Comparison of ENCODE assay signal across 19 cellular contexts in genomic region chr21:44295163-44295601, GRCh38. TPM values are rescaled to one million over a fixed set of nuclear protein-coding genes. Genes with fewer than 3 reads are reported as not detected.
DNase-seq lines count a peak whose midpoint lies in the region; ATAC-seq, FAIRE-seq and TF ChIP-seq lines count a peak whose summit lies in the region.
"Had no signal": no experiment of that assay in that cellular context is flagged by ENCODE, and none has a peak within 500 bp of the region (broad histone marks: within the 10 kb centered on the region; RNA-seq: fewer than 3 reads in every experiment).

No MANE protein-coding gene starts in this region.

- no peak overlapping the region for H3K9ac ChIP-seq in HepG2 (ENCODE audit: insufficient read depth, low read depth, low read length)

- H3K27ac ChIP-seq in HepG2 (ENCODE audit: extremely low read length, insufficient read depth, low read length) (no peak overlapping the region), right lobe of liver (no peak overlapping the region)
- H3K27ac ChIP-seq: epithelial cell of prostate, ovary had no signal

- BruUV-seq in HepG2 (replicated peaks; lab: Mats Ljungman, UMichigan), result no TSS peak

- CTCF ChIA-PET in HepG2 (lab: Yijun Ruan, JAX; ENCODE audit: low intra/inter-chr PET ratio, low total read pairs), result no interaction called here

- H3K9me3 ChIP-seq in HepG2 (ENCODE audit: low read length) (no peaks in the 10 kb centered on the region), right lobe of liver (no peaks in the 10 kb centered on the region)
- H3K9me3 ChIP-seq: HAP-1, ovary had no signal

- in situ Hi-C loops in HepG2 (cut with HindIII; ENCODE audit: extremely low pct_ligation_motif_present, low pct_unique_long_range_greater_than_20kb), result no loop called here
- in situ Hi-C loops in GM13976 (cut with MboI; ENCODE audit: low sequenced_read_pairs, unreplicated experiment), result loop anchor here (25.0 kb wide), 2 partner anchors 258 to 483 kb away; no protein-coding TSS in a partner anchor

- no peaks in the 10 kb centered on the region for H3K36me3 ChIP-seq in HepG2 (replicated peaks in 1 of 2; ENCODE audit: control insufficient read depth in 1 of 2, insufficient read depth in 2 of 2, low read length in 2 of 2)
- no peaks in the 10 kb centered on the region for H3K36me3 ChIP-seq in right lobe of liver
- H3K36me3 ChIP-seq: HAP-1, ovary had no signal

- H3K79me2 ChIP-seq in HepG2 (ENCODE audit: insufficient read depth, low read length), result no peaks in the 10 kb centered on the region

- ATAC-seq in HepG2 (peak; percentile 1), right lobe of liver (no peak), left cardiac atrium (peak; percentile 1 to 2), GM18870 (IDR thresholded peaks at IDR 0.05; ENCODE audit: unreplicated experiment) (no peak)

- H3K4me3 ChIP-seq in HepG2 (replicated peaks in 1 of 3; ENCODE audit: insufficient read depth in 1 of 3, low read depth in 2 of 3, low read length in 3 of 3) (peak overlapping the region in 1 of 3 experiments; percentile 61; a peak in 1 of 6 replicates), right lobe of liver (no peak overlapping the region)
- H3K4me3 ChIP-seq: HAP-1, ovary had no signal

- 0% methylated on average over 1 of the region's 15 CpGs for whole genome bisulfite sequencing in HepG2 (ENCODE audit: low lambda C conversion rate)
- 71% methylated on average over 7 of the region's 15 CpGs for WGBS in right lobe of liver (ENCODE audit: insufficient coverage, low coverage, low lambda C conversion rate, missing lambda C conversion rate)

- intact Hi-C loops in HepG2 (cut with micrococcal nuclease; ENCODE audit: unreplicated experiment) (no loop called here), right lobe of liver (cut with DNase I) (no loop called here), left cardiac atrium (cut with DNase I) (no loop called here)

- H4K20me1 ChIP-seq in HepG2 (ENCODE audit: insufficient read depth, low read length), result no peaks in the 10 kb centered on the region

- no peak for TF ChIP-seq RAD21 in HepG2 (CRISPR knock-in tag; IDR thresholded peaks at IDR 0.05)

- POLR2A ChIA-PET in HepG2 (lab: Yijun Ruan, JAX), result no interaction called here

- H3K27me3 ChIP-seq in HepG2 (ENCODE audit: control insufficient read depth in 1 of 2, insufficient read depth in 2 of 2, low read length in 2 of 2) (peaks cover 11 to 45% of the 10 kb centered on the region in 2 experiments), right lobe of liver (no peaks in the 10 kb centered on the region)
- H3K27me3 ChIP-seq: ovary had no signal

- DNase-seq in HepG2 (ENCODE audit: low spot score), result no peak
- DNase-seq in right lobe of liver, result no peak
- peak; percentile 63 for DNase-seq in NCI-H524 treated with DMSO at 0.1 percent for 48 hours (lab: John Stamatoyannopoulos, UW)
- DNase-seq in left cardiac atrium, result no peak
- no peak for DNase-seq in stimulated activated CD4-positive, alpha-beta T cell treated with anti-CD3 and anti-CD28 coated beads, Interleukin-4, amount 100 ng/mL, for 24 hours
- no peak for DNase-seq in GM13976 (ENCODE audit: low spot score)
- DNase-seq in activated CD4-positive, alpha-beta T cell treated with anti-CD3 and anti-CD28 coated beads for 4 hours, result no peak
- DNase-seq: activated CD4-positive, alpha-beta T cell treated with anti-CD3 and anti-CD28 coated beads, Interleukin-2, amount 10 ng/mL, durations not matched to agents 7 days and 5 days; islet precursor cell; RPMI8226; stimulated activated CD4-positive, alpha-beta T cell treated with anti-CD3 and anti-CD28 coated beads, Interleukin-12 subunit alpha, Interleukin-12 subunit beta, amount 100 ng/mL, for 4 hours had no signal

- TF ChIP-seq POLR2A in HepG2 (IDR thresholded peaks at IDR 0.05; ENCODE audit: insufficient read depth in 1 of 2, low read depth in 2 of 2, low read length in 2 of 2), result no peak
- TF ChIP-seq POLR2A in right lobe of liver (IDR thresholded peaks at IDR 0.05), result no peak

- H3K4me1 ChIP-seq in HepG2 (ENCODE audit: insufficient read depth, low read length) (peaks cover 43% of the 10 kb centered on the region), right lobe of liver (peaks cover 0 to 5% (median 3%) of the 10 kb centered on the region in 4 donors)

- no peak for FAIRE-seq in HepG2 (lab: Jason Lieb, UNC)

- no peak for TF ChIP-seq EP300 in HepG2 (IDR thresholded peaks at IDR 0.05; ENCODE audit: low read depth in 2 of 2, low read length in 2 of 2)
- TF ChIP-seq EP300 in HepG2 (CRISPR knock-in tag; IDR thresholded peaks at IDR 0.05; ENCODE audit: borderline replicate concordance), result no peak

- H3K4me2 ChIP-seq in HepG2 (ENCODE audit: low read depth, low read length), result peak overlapping the region; percentile 67

- no peak overlapping the region for H2AFZ ChIP-seq in HepG2 (ENCODE audit: low read length)

- TF ChIP-seq CTCF in HepG2 (CRISPR knock-in tag; IDR thresholded peaks at IDR 0.05) (no peak), right lobe of liver (IDR thresholded peaks at IDR 0.05) (no peak), GM13976 (IDR thresholded peaks at IDR 0.05; ENCODE audit: borderline replicate concordance, control extremely low read depth, extremely low read depth, insufficient read depth, missing control alignments) (no peak)

RNA-seq across cellular contexts. Expression of gene PFKL, which starts 4.7 kb away (rescaled TPM):
- total RNA-seq in HepG2 (2016; rRNA removed; fragmentation: Illumina TruSeq; extraction: Trizol) (87.6 and 106 TPM in 2 replicates), right lobe of liver (10 to 100 TPM; 68.3 to 97.6 (median 73.7) TPM), left cardiac atrium (10 to 100 TPM; 58.8 to 67.2 TPM)
- 13.9 and 14.6 TPM in 2 replicates for total RNA-seq in HepG2 (2016; cell fraction: cytosol; rRNA removed; fragmentation: Illumina TruSeq; extraction: Trizol; ENCODE audit: low read depth)
- total RNA-seq in HepG2 (2016; cell fraction: insoluble cytoplasmic fraction; rRNA removed; fragmentation: Illumina TruSeq; extraction: Trizol), result 76.5 and 112 TPM in 2 replicates
- total RNA-seq in HepG2 (2016; cell fraction: membrane; rRNA removed; fragmentation: Illumina TruSeq; extraction: Trizol), result 27.9 TPM in 2 replicates
- 51.1 and 56.0 TPM in 2 replicates for total RNA-seq in HepG2 (2016; cell fraction: nucleus; rRNA removed; fragmentation: Illumina TruSeq; extraction: Trizol)
- 92.8 and 113 TPM in 2 replicates for polyA plus RNA-seq in HepG2 (2011; rRNA removed)
- polyA plus RNA-seq in HepG2 (2011; cell fraction: cytosol; rRNA removed), result 71.8 and 109 TPM in 2 replicates
- 444 and 640 TPM in 2 replicates for polyA plus RNA-seq in HepG2 (2011; cell fraction: nucleus; rRNA removed)
- 83.1 and 108 TPM in 2 replicates for polyA plus RNA-seq in HepG2 (2012)
- polyA plus RNA-seq in HepG2 (2016; cell fraction: cytosol; fragmentation: Illumina TruSeq; extraction: Trizol; ENCODE audit: low read depth), result 10.0 and 11.5 TPM in 2 replicates
- 69.5 and 87.4 TPM in 2 replicates for polyA plus RNA-seq in HepG2 (2016; cell fraction: insoluble cytoplasmic fraction; fragmentation: Illumina TruSeq; extraction: Trizol; ENCODE audit: low read depth)
- 16.7 and 19.2 TPM in 2 replicates for polyA plus RNA-seq in HepG2 (2016; cell fraction: membrane; fragmentation: Illumina TruSeq; extraction: Trizol; ENCODE audit: low read depth)
- 107 and 115 TPM in 2 replicates for polyA plus RNA-seq in HepG2 (2016; cell fraction: nucleus; fragmentation: Illumina TruSeq; extraction: Trizol; ENCODE audit: insufficient read depth, low read depth)
- 90.7 and 203 TPM in 2 replicates for polyA minus RNA-seq in HepG2 (2011; rRNA and poly(A)+ RNA removed; ENCODE audit: low replicate concordance)
- 72.1 and 83.6 TPM in 2 replicates for polyA minus RNA-seq in HepG2 (2011; cell fraction: cytosol; rRNA and poly(A)+ RNA removed)
- polyA minus RNA-seq in HepG2 (2011; cell fraction: nucleus; rRNA and poly(A)+ RNA removed), result 51.9 and 52.8 TPM in 2 replicates

RNA-seq across cellular contexts. Expression of gene AIRE, which starts 9.5 kb away (rescaled TPM):
- total RNA-seq in HepG2 (2016; rRNA removed; fragmentation: Illumina TruSeq; extraction: Trizol) (not detected in 2 replicates), right lobe of liver (not detected), left cardiac atrium (under 1 TPM in 1 of 2 donors, not detected in 1; 0.08 TPM)
- not detected in 2 replicates for total RNA-seq in HepG2 (2016; cell fraction: cytosol; rRNA removed; fragmentation: Illumina TruSeq; extraction: Trizol; ENCODE audit: low read depth)
- not detected in 2 replicates for total RNA-seq in HepG2 (2016; cell fraction: insoluble cytoplasmic fraction; rRNA removed; fragmentation: Illumina TruSeq; extraction: Trizol)
- not detected in 2 replicates for total RNA-seq in HepG2 (2016; cell fraction: membrane; rRNA removed; fragmentation: Illumina TruSeq; extraction: Trizol)
- not detected in 2 replicates for total RNA-seq in HepG2 (2016; cell fraction: nucleus; rRNA removed; fragmentation: Illumina TruSeq; extraction: Trizol)
- not detected in 2 replicates for polyA plus RNA-seq in HepG2 (2011; rRNA removed)
- polyA plus RNA-seq in HepG2 (2011; cell fraction: cytosol; rRNA removed), result not detected in 2 replicates
- polyA plus RNA-seq in HepG2 (2011; cell fraction: nucleus; rRNA removed), result not detected in 2 replicates
- not detected in 2 replicates for polyA plus RNA-seq in HepG2 (2012)
- not detected in 2 replicates for polyA plus RNA-seq in HepG2 (2016; cell fraction: cytosol; fragmentation: Illumina TruSeq; extraction: Trizol; ENCODE audit: low read depth)
- not detected in 2 replicates for polyA plus RNA-seq in HepG2 (2016; cell fraction: insoluble cytoplasmic fraction; fragmentation: Illumina TruSeq; extraction: Trizol; ENCODE audit: low read depth)
- not detected in 2 replicates for polyA plus RNA-seq in HepG2 (2016; cell fraction: membrane; fragmentation: Illumina TruSeq; extraction: Trizol; ENCODE audit: low read depth)
- polyA plus RNA-seq in HepG2 (2016; cell fraction: nucleus; fragmentation: Illumina TruSeq; extraction: Trizol; ENCODE audit: insufficient read depth, low read depth), result not detected in 2 replicates
- 0.07 TPM in 1 of 2 replicates, not detected in the other for polyA minus RNA-seq in HepG2 (2011; rRNA and poly(A)+ RNA removed; ENCODE audit: low replicate concordance)
- polyA minus RNA-seq in HepG2 (2011; cell fraction: cytosol; rRNA and poly(A)+ RNA removed), result not detected in 2 replicates
- not detected in 2 replicates for polyA minus RNA-seq in HepG2 (2011; cell fraction: nucleus; rRNA and poly(A)+ RNA removed)
- total RNA-seq: glomerular endothelial cell, ovary had no signal
- polyA plus RNA-seq: ovary had no signal

RNA-seq across cellular contexts. Expression of gene DNMT3L, which starts 33.5 kb away (rescaled TPM):
- total RNA-seq in HepG2 (2016; rRNA removed; fragmentation: Illumina TruSeq; extraction: Trizol) (1.7 TPM in 1 of 2 replicates, not detected in the other), right lobe of liver (1 to 10 TPM in 2 of 6 experiments, under 1 TPM in 1, not detected in 3; 0.29 to 2.3 (median 1.4) TPM), left cardiac atrium (not detected)
- total RNA-seq in HepG2 (2016; cell fraction: cytosol; rRNA removed; fragmentation: Illumina TruSeq; extraction: Trizol; ENCODE audit: low read depth), result 1.1 and 1.6 TPM in 2 replicates
- 1.00 TPM in 1 of 2 replicates, not detected in the other for total RNA-seq in HepG2 (2016; cell fraction: insoluble cytoplasmic fraction; rRNA removed; fragmentation: Illumina TruSeq; extraction: Trizol)
- 0.43 and 1.0 TPM in 2 replicates for total RNA-seq in HepG2 (2016; cell fraction: membrane; rRNA removed; fragmentation: Illumina TruSeq; extraction: Trizol)
- total RNA-seq in HepG2 (2016; cell fraction: nucleus; rRNA removed; fragmentation: Illumina TruSeq; extraction: Trizol), result not detected in 2 replicates
- 0.75 and 1.4 TPM in 2 replicates for polyA plus RNA-seq in HepG2 (2011; rRNA removed)
- polyA plus RNA-seq in HepG2 (2011; cell fraction: cytosol; rRNA removed), result 0.68 and 0.91 TPM in 2 replicates
- 1.1 TPM in 1 of 2 replicates, not detected in the other for polyA plus RNA-seq in HepG2 (2011; cell fraction: nucleus; rRNA removed)
- 1.4 and 2.8 TPM in 2 replicates for polyA plus RNA-seq in HepG2 (2012)
- 0.92 and 3.0 TPM in 2 replicates for polyA plus RNA-seq in HepG2 (2016; cell fraction: cytosol; fragmentation: Illumina TruSeq; extraction: Trizol; ENCODE audit: low read depth)
- 1.4 TPM in 1 of 2 replicates, not detected in the other for polyA plus RNA-seq in HepG2 (2016; cell fraction: insoluble cytoplasmic fraction; fragmentation: Illumina TruSeq; extraction: Trizol; ENCODE audit: low read depth)
- polyA plus RNA-seq in HepG2 (2016; cell fraction: membrane; fragmentation: Illumina TruSeq; extraction: Trizol; ENCODE audit: low read depth), result 0.76 and 1.1 TPM in 2 replicates
- polyA plus RNA-seq in HepG2 (2016; cell fraction: nucleus; fragmentation: Illumina TruSeq; extraction: Trizol; ENCODE audit: insufficient read depth, low read depth), result not detected in 2 replicates
- polyA minus RNA-seq in HepG2 (2011; rRNA and poly(A)+ RNA removed; ENCODE audit: low replicate concordance), result not detected in 2 replicates
- polyA minus RNA-seq in HepG2 (2011; cell fraction: cytosol; rRNA and poly(A)+ RNA removed), result not detected in 2 replicates
- polyA minus RNA-seq in HepG2 (2011; cell fraction: nucleus; rRNA and poly(A)+ RNA removed), result not detected in 2 replicates
- total RNA-seq: activated CD4-positive, alpha-beta T cell treated with anti-CD3 and anti-CD28 coated beads, Interleukin-2, amount 10 ng/mL, durations not matched to agents 7 days and 5 days; cerebellum; glomerular endothelial cell; mononuclear cell; ovary; T-helper 2 cell treated with Interferon-gamma antibody and Interleukin-4, amounts not matched to agents 100 ng/mL and 5 ng/mL, for 36 hours had no signal
- polyA plus RNA-seq: ovary had no signal

RNA-seq across cellular contexts. Expression of gene CFAP410, which starts 44.0 kb away (rescaled TPM):
- total RNA-seq in HepG2 (2016; rRNA removed; fragmentation: Illumina TruSeq; extraction: Trizol) (13.1 and 20.1 TPM in 2 replicates), right lobe of liver (10 to 100 TPM in 4 of 6 experiments, 1 to 10 TPM in 2; 6.9 to 15.4 (median 13.1) TPM), left cardiac atrium (10 to 100 TPM; 16.4 to 21.8 TPM)
- 16.2 and 18.7 TPM in 2 replicates for total RNA-seq in HepG2 (2016; cell fraction: cytosol; rRNA removed; fragmentation: Illumina TruSeq; extraction: Trizol; ENCODE audit: low read depth)
- total RNA-seq in HepG2 (2016; cell fraction: insoluble cytoplasmic fraction; rRNA removed; fragmentation: Illumina TruSeq; extraction: Trizol), result 11.7 and 23.2 TPM in 2 replicates
- 22.7 and 31.0 TPM in 2 replicates for total RNA-seq in HepG2 (2016; cell fraction: membrane; rRNA removed; fragmentation: Illumina TruSeq; extraction: Trizol)
- 15.4 and 16.3 TPM in 2 replicates for total RNA-seq in HepG2 (2016; cell fraction: nucleus; rRNA removed; fragmentation: Illumina TruSeq; extraction: Trizol)
- polyA plus RNA-seq in HepG2 (2011; rRNA removed), result 8.0 and 13.1 TPM in 2 replicates
- polyA plus RNA-seq in HepG2 (2011; cell fraction: cytosol; rRNA removed), result 6.8 and 14.6 TPM in 2 replicates
- 84.7 and 108 TPM in 2 replicates for polyA plus RNA-seq in HepG2 (2011; cell fraction: nucleus; rRNA removed)
- 7.4 and 9.9 TPM in 2 replicates for polyA plus RNA-seq in HepG2 (2012)
- 17.7 and 23.4 TPM in 2 replicates for polyA plus RNA-seq in HepG2 (2016; cell fraction: cytosol; fragmentation: Illumina TruSeq; extraction: Trizol; ENCODE audit: low read depth)
- polyA plus RNA-seq in HepG2 (2016; cell fraction: insoluble cytoplasmic fraction; fragmentation: Illumina TruSeq; extraction: Trizol; ENCODE audit: low read depth), result 12.0 and 13.3 TPM in 2 replicates
- polyA plus RNA-seq in HepG2 (2016; cell fraction: membrane; fragmentation: Illumina TruSeq; extraction: Trizol; ENCODE audit: low read depth), result 19.5 and 21.9 TPM in 2 replicates
- 26.7 and 31.2 TPM in 2 replicates for polyA plus RNA-seq in HepG2 (2016; cell fraction: nucleus; fragmentation: Illumina TruSeq; extraction: Trizol; ENCODE audit: insufficient read depth, low read depth)
- polyA minus RNA-seq in HepG2 (2011; rRNA and poly(A)+ RNA removed; ENCODE audit: low replicate concordance), result 3.6 and 9.9 TPM in 2 replicates
- polyA minus RNA-seq in HepG2 (2011; cell fraction: cytosol; rRNA and poly(A)+ RNA removed), result 3.6 and 4.5 TPM in 2 replicates
- polyA minus RNA-seq in HepG2 (2011; cell fraction: nucleus; rRNA and poly(A)+ RNA removed), result 13.3 and 17.1 TPM in 2 replicates

RNA-seq across cellular contexts. Expression of gene ICOSLG, which starts 54.4 kb away (rescaled TPM):
- total RNA-seq in HepG2 (2016; rRNA removed; fragmentation: Illumina TruSeq; extraction: Trizol) (0.45 and 0.51 TPM in 2 replicates), right lobe of liver (1 to 10 TPM; 1.1 to 2.7 (median 1.7) TPM), left cardiac atrium (1 to 10 TPM; 6.1 to 6.4 TPM)
- 0.35 and 0.40 TPM in 2 replicates for total RNA-seq in HepG2 (2016; cell fraction: cytosol; rRNA removed; fragmentation: Illumina TruSeq; extraction: Trizol; ENCODE audit: low read depth)
- 0.56 and 0.64 TPM in 2 replicates for total RNA-seq in HepG2 (2016; cell fraction: insoluble cytoplasmic fraction; rRNA removed; fragmentation: Illumina TruSeq; extraction: Trizol)
- total RNA-seq in HepG2 (2016; cell fraction: membrane; rRNA removed; fragmentation: Illumina TruSeq; extraction: Trizol), result 0.68 and 0.72 TPM in 2 replicates
- 1.1 and 1.4 TPM in 2 replicates for total RNA-seq in HepG2 (2016; cell fraction: nucleus; rRNA removed; fragmentation: Illumina TruSeq; extraction: Trizol)
- 1.3 and 2.9 TPM in 2 replicates for polyA plus RNA-seq in HepG2 (2011; rRNA removed)
- 0.89 and 1.0 TPM in 2 replicates for polyA plus RNA-seq in HepG2 (2011; cell fraction: cytosol; rRNA removed)
- polyA plus RNA-seq in HepG2 (2011; cell fraction: nucleus; rRNA removed), result 3.2 and 5.2 TPM in 2 replicates
- polyA plus RNA-seq in HepG2 (2012), result 1.7 and 3.3 TPM in 2 replicates
- polyA plus RNA-seq in HepG2 (2016; cell fraction: cytosol; fragmentation: Illumina TruSeq; extraction: Trizol; ENCODE audit: low read depth), result 0.43 and 0.44 TPM in 2 replicates
- 0.75 and 1.0 TPM in 2 replicates for polyA plus RNA-seq in HepG2 (2016; cell fraction: insoluble cytoplasmic fraction; fragmentation: Illumina TruSeq; extraction: Trizol; ENCODE audit: low read depth)
- 0.55 and 0.57 TPM in 2 replicates for polyA plus RNA-seq in HepG2 (2016; cell fraction: membrane; fragmentation: Illumina TruSeq; extraction: Trizol; ENCODE audit: low read depth)
- 2.5 and 3.0 TPM in 2 replicates for polyA plus RNA-seq in HepG2 (2016; cell fraction: nucleus; fragmentation: Illumina TruSeq; extraction: Trizol; ENCODE audit: insufficient read depth, low read depth)
- 3.6 and 4.8 TPM in 2 replicates for polyA minus RNA-seq in HepG2 (2011; rRNA and poly(A)+ RNA removed; ENCODE audit: low replicate concordance)
- 0.79 and 2.8 TPM in 2 replicates for polyA minus RNA-seq in HepG2 (2011; cell fraction: cytosol; rRNA and poly(A)+ RNA removed)
- 1.4 and 2.4 TPM in 2 replicates for polyA minus RNA-seq in HepG2 (2011; cell fraction: nucleus; rRNA and poly(A)+ RNA removed)

Comparison
In these comparisons a context has a peak if more than half of its experiments do, and no peak if none do; other contexts are left out.
1. ATAC-seq: peak in HepG2 (single experiment) and left cardiac atrium (2 of 2); none in right lobe of liver (0 of 4) and GM18870 (single experiment).